15 cellular contexts compared by ENCODE assay signal in the genomic region with DNA sequence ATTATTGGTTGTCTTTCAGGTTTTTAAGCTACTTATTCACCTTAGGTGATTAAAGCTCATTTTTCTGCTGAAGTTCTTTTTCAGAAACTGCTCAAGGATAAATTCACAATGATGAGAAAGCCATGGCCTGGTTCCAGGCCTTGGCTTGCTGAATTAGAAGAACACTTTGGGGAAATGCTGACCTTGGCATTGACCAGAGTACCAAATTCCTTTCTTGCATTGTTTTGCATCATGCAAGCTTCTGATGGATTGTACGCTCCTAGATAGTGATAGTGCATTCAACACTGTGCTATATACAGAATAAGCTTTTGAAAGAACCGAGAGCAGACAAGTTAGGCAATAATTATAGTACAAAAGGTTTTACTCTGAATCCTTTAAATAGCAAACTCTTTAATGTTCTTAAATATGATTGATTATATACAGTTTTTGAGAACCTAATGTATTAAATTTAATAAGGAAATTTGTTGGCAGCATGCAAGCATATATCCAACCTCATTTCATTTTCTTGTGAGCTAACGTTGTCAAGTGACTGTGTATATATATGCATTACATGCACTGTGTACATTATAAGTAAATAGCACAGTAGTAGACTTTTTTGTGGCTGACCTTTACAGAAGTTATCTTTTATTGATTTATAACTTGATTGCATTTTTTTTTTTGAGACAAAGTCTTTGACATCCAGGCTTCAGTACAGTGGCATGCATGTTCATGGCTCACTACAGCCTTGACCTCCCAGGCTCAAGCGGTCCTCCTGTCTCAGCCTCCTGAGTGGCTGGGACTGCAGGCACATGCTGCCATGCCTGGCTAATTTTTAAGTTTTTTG.
DNase-seq lines count a peak whose midpoint lies in the region; TF ChIP-seq lines count a peak whose summit lies in the region.
"Had no signal": no experiment of that assay in that cellular context is flagged by ENCODE, and none has a peak within 500 bp of the region (broad histone marks: within the 10 kb centered on the region; RNA-seq: fewer than 3 reads in every experiment).

No MANE protein-coding gene starts in this region.

- intact Hi-C loops in adrenal gland (cut with DNase I), result no loop called here

- peaks cover 30% of the 10 kb centered on the region for H3K4me1 Mint-ChIP-seq in nephron

- no peaks in the 10 kb centered on the region for H3K36me3 ChIP-seq in adrenal gland (replicated peaks in 1 of 2)

- no peak overlapping the region for H3K4me3 Mint-ChIP-seq in nephron
- H3K4me3 Mint-ChIP-seq: natural killer cell had no signal

- DNase-seq in AG08396 (ENCODE audit: low spot score) (peak; percentile 25), adrenal gland (peak; percentile 49 to 89 (median 78)), fibroblast of peridontal ligament (ENCODE audit: extremely low read depth) (peak; percentile 94), globus pallidus (ENCODE audit: low spot score) (no peak), GM13977 (ENCODE audit: low spot score) (no peak), germinal center (ENCODE audit: low spot score) (no peak)
- no peak for DNase-seq in effector CD4-positive, alpha-beta T cell
- DNase-seq: activated CD4-positive, alpha-beta T cell treated with anti-CD3 and anti-CD28 coated beads, Interleukin-2, amount 50 U/mL, for 1 hour; foreskin melanocyte; kidney; natural killer cell; NCI-H2171 had no signal

- H3K4me3 ChIP-seq in adrenal gland, result no peak overlapping the region
- H3K4me3 ChIP-seq: tibial artery had no signal

- no peaks in the 10 kb centered on the region for H3K9me3 Mint-ChIP-seq in nephron
- H3K9me3 Mint-ChIP-seq: natural killer cell had no signal

- TF ChIP-seq CTCF in adrenal gland (IDR thresholded peaks at IDR 0.05), result no peak
- no peak for TF ChIP-seq CTCF in nephron (IDR thresholded peaks at IDR 0.05; ENCODE audit: unreplicated experiment in 3 of 3)
- TF ChIP-seq CTCF in GM13977 (IDR thresholded peaks at IDR 0.05; ENCODE audit: extremely low read depth, insufficient read depth, missing control alignments), result no peak

- 29 to 38% (median 30%) methylated on average over 4 of the region's 4 CpGs for WGBS in adrenal gland, 4 donors

- H3K27ac Mint-ChIP-seq in nephron, result peak overlapping the region in 2 of 3 experiments; percentile 29 to 47
- H3K27ac Mint-ChIP-seq: natural killer cell had no signal

- peaks cover 17 to 41% of the 10 kb centered on the region in 2 donors for H3K4me1 ChIP-seq in adrenal gland (replicated peaks in 1 of 2)

- TF ChIP-seq POLR2A in adrenal gland (IDR thresholded peaks at IDR 0.05), result no peak

- H3K27me3 ChIP-seq in adrenal gland, result no peaks in the 10 kb centered on the region
- H3K27me3 ChIP-seq: tibial artery had no signal

- H3K9me3 ChIP-seq in adrenal gland (replicated peaks in 1 of 3), result no peaks in the 10 kb centered on the region
- H3K9me3 ChIP-seq: tibial artery had no signal

- H3K27me3 Mint-ChIP-seq in nephron (ENCODE audit: low read depth), result no peaks in the 10 kb centered on the region

- peak overlapping the region in 4 of 5 donors; percentile 38 to 76 (median 60) for H3K27ac ChIP-seq in adrenal gland
- H3K27ac ChIP-seq: HL-60, tibial artery had no signal

- in situ Hi-C loops in GM13977 (cut with MboI; ENCODE audit: low pct_unique_long_range_greater_than_20kb, low sequenced_read_pairs, unreplicated experiment), result no loop called here

- peaks cover 6% of the 10 kb centered on the region for H3K36me3 Mint-ChIP-seq in nephron (ENCODE audit: low read depth)
- H3K36me3 Mint-ChIP-seq: natural killer cell had no signal

Comparison
In these comparisons a context has a peak if more than half of its experiments do, and no peak if none do; other contexts are left out.
1. DNase-seq: peak in AG08396 (single experiment), adrenal gland (7 of 7) and fibroblast of peridontal ligament (single experiment); none in globus pallidus (single experiment), effector CD4-positive, alpha-beta T cell (single experiment), GM13977 (single experiment) and germinal center (single experiment).